8 cellular contexts compared by ENCODE assay signal in the genomic region with DNA sequence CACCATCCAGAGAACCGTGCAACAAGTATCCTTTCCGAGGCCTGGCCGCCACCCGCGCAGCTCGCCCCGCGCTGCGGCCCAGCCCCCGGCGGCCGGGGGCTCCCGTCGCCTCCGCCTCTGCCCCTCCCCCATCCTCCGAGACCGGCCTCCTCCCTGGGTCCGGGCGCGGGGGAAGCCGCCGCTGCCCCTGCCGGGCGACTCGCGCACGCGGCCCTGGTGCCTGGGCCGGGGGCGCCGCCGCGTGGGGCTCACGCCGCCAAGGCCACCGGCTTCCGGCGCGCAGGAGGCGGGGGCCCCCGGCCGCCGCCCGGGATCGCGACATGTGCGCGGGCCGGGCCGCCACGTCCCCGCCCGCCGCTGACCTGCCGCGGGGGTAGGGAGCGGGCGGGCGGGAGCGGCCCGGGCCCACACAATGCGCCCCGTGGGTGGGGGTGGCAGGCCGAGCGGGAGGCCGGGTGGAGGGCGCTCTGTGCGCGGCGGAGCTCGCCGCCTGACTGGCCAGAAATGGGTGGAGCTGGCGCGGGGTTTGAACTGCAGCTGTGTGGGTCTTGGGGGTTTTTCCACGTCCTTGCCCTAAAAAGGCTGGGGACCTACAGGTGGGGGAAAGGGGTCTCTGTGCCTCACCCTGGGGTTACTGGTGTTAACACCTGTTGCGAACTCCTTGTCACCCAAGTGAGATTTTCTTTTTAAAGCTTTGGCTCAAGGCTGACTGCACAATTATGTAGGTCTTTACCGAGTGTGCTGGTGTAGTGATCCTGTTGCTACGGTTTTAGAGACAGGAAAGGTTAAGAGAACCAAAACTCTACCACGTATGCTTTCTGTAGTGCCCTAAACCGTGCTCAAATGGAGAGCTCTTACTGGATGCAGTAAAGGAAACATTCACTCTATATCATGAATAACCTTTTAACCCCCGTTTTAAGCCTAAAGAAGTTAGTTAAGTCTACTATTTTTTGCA. TPM values are rescaled to one million over a fixed set of nuclear protein-coding genes. Genes with fewer than 3 reads are reported as not detected.
A peak's percentile ranks its signal among the peaks of the same experiment; 100 is the strongest.
DNase-seq lines count a peak whose midpoint lies in the region; ATAC-seq, FAIRE-seq and TF ChIP-seq lines count a peak whose summit lies in the region.

No MANE protein-coding gene starts in this region.

- ATAC-seq in GM18520 (IDR thresholded peaks at IDR 0.05; ENCODE audit: unreplicated experiment) (peak; percentile 25), HG03045 (IDR thresholded peaks at IDR 0.05; ENCODE audit: unreplicated experiment) (peak; percentile 57)

- TF ChIP-seq POLR2A in thyroid gland (IDR thresholded peaks at IDR 0.05): peak in 1 of 2 donors; percentile 16

- TF ChIP-seq CTCF in osteoblast (IDR thresholded peaks at IDR 0.05; ENCODE audit: extremely low read depth, low read depth, low read length) (no peak), thyroid gland (IDR thresholded peaks at IDR 0.05) (no peak)

- H3K27ac ChIP-seq in osteoblast (ENCODE audit: low read depth, low read length) (peak overlapping the region; percentile 85), thyroid gland (peak overlapping the region; percentile 92 to 96 (median 93))

- H3K9me3 ChIP-seq in osteoblast (ENCODE audit: low read depth, low read length) (no peaks in the 10 kb centered on the region), thyroid gland (no peaks in the 10 kb centered on the region)

- H2AFZ ChIP-seq in osteoblast (ENCODE audit: low read length): peak overlapping the region; percentile 73

- H4K20me1 ChIP-seq in osteoblast (ENCODE audit: insufficient read depth, low read length): peaks cover 49% of the 10 kb centered on the region

- H3K4me1 ChIP-seq in osteoblast (ENCODE audit: insufficient read depth, low read length) (peaks cover 58% of the 10 kb centered on the region), thyroid gland (peaks cover 51 to 58% of the 10 kb centered on the region in 2 donors)

- H3K79me2 ChIP-seq in osteoblast (ENCODE audit: insufficient read depth, low read length): peaks cover 96% of the 10 kb centered on the region

- DNase-seq in AG08396 (ENCODE audit: low spot score) (peak; percentile 69), RCC 7860 (ENCODE audit: low spot score) (peak; percentile 4), glomerular visceral epithelial cell (ENCODE audit: extremely low spot score) (peak; percentile 51), osteoblast (ENCODE audit: insufficient read length, low spot score, missing footprints) (peak; percentile 85), thyroid gland (peak; percentile 60 to 64)
- DNase-seq in activated naive CD4-positive, alpha-beta T cell (lab: John Stamatoyannopoulos, UW): peak in 3 of 4 experiments; percentile 18 to 23 (median 21)

- WGBS in thyroid gland, 2 donors: 0 to 2% methylated on average over 28 of the region's 81 CpGs

- no peak for FAIRE-seq in RCC 7860 (lab: Jason Lieb, UNC)

- H3K4me3 ChIP-seq in osteoblast (ENCODE audit: insufficient read depth, low read length) (peak overlapping the region; percentile 88), thyroid gland (replicated peaks in 1 of 3) (peak overlapping the region; percentile 58 to 83 (median 64))

- H3K27me3 ChIP-seq in osteoblast (ENCODE audit: insufficient read depth, low read length) (no peaks in the 10 kb centered on the region), thyroid gland (no peaks in the 10 kb centered on the region)

- peak overlapping the region; percentile 92 for H3K4me2 ChIP-seq in osteoblast (ENCODE audit: insufficient read depth, low read length)

- intact Hi-C loops in thyroid gland (cut with DNase I): no loop called here

- peaks cover 23% of the 10 kb centered on the region for H3K36me3 ChIP-seq in osteoblast (ENCODE audit: insufficient read depth, low read length)
- peaks cover 0 to 2% of the 10 kb centered on the region in 2 donors for H3K36me3 ChIP-seq in thyroid gland

RNA-seq across cellular contexts. Expression of a gene that starts 32.3 kb away (rescaled TPM):
- total RNA-seq in osteoblast (243 and 256 TPM in 2 replicates), thyroid gland (100 to 1,000 TPM; 122 to 319 (median 206) TPM)

Comparison
In these comparisons a context has a peak if more than half of its experiments do, and no peak if none do; other contexts are left out.
1. Peak in every context shown above with its lines: DNase-seq, ATAC-seq, H3K4me3 ChIP-seq and H3K27ac ChIP-seq.
2. DNase-seq: peak in every context shown above with its lines; median percentile 85 in osteoblast; 69 in AG08396; 62 in thyroid gland; 51 in glomerular visceral epithelial cell; 21 in activated naive CD4-positive, alpha-beta T cell; 4 in RCC 7860.